12 cellular contexts compared by ENCODE assay signal in the genomic region with DNA sequence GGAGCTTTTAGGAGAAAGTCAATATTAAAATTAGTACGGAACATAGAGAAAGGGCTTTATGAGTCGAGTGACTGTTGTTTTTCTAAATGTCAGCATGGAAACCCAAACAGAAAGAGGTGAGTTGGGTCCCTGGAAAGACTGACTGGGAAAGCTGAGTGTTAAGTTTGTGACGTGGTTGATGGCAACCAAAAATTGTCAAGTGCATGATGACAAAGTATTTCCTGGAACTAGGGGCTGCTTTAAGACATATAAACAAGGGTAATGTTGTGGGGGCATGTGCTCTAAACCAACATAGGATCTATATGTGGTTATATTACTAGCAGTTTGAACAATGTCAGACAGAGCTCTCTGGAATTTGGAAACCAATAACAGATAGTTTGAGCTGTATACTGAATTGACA.
"Had no signal": no experiment of that assay in that cellular context is flagged by ENCODE, and none has a peak within 500 bp of the region (broad histone marks: within the 10 kb centered on the region; RNA-seq: fewer than 3 reads in every experiment).

No MANE protein-coding gene starts in this region.

- H3K4me2 ChIP-seq: smooth muscle cell had no signal

- H3K4me3 ChIP-seq: left lung, smooth muscle cell, thyroid gland had no signal

- H3K27ac Mint-ChIP-seq: natural killer cell had no signal

- ATAC-seq: left lung, natural killer cell, right cardiac atrium had no signal

- H3K4me3 Mint-ChIP-seq: natural killer cell had no signal

- H3K27me3 ChIP-seq: brain microvascular endothelial cell, left lung, thyroid gland had no signal

- H3K9me3 ChIP-seq: left lung, thyroid gland had no signal

- H3K36me3 ChIP-seq: brain microvascular endothelial cell, left lung, thyroid gland had no signal

- H3K9me3 Mint-ChIP-seq: natural killer cell had no signal

- DNase-seq: activated CD8-positive, alpha-beta memory T cell treated with anti-CD3 and anti-CD28 coated beads, Interleukin-2, amount 50 U/mL, for 4 hours; activated gamma-delta T cell treated with Interleukin-2 at 50 U/mL for 16 hours; brain microvascular endothelial cell; effector memory CD4-positive, alpha-beta T cell; left lung; natural killer cell; right cardiac atrium; SIG-M5; thyroid gland had no signal

- H3K4me1 ChIP-seq: left lung, thyroid gland had no signal

- H3K27ac ChIP-seq: brain microvascular endothelial cell, left lung, thyroid gland had no signal

- FAIRE-seq: keratinocyte, urothelium cell line had no signal

- H3K36me3 Mint-ChIP-seq: natural killer cell had no signal
